ENCODE assay signal across 7 cellular contexts in the genomic region with DNA sequence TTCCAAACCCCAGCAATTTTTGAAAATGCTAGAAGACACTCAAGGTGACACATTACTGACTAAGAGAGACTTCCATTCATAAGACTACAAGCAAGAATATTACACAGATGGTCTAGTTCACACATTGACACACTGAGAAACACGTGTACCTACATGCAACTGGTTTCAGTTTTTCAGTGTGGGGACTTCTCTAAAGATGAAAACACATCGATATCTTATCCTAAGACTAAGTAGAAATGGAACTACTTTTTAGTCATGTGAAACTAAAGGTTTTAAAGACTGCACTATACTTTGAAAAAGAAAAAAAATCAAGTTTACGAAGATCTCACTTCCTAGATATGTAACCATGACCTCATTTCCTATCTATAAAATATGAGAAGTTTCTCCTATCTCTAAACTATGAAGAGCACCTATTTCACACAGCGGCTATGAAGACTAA.
DNase-seq lines count a peak whose midpoint lies in the region; ATAC-seq lines count a peak whose summit lies in the region.
"Not testable (repeated sequence)": the region's sequence is repeated elsewhere in the genome, so short reads cannot be mapped to it uniquely, and the experiment has no call there.

No MANE protein-coding gene starts in this region.

- not testable (repeated sequence) for H3K36me3 Mint-ChIP-seq in activated naive CD8-positive, alpha-beta T cell treated with anti-CD3 and anti-CD28 coated beads, Interleukin-2, amount 50 U/mL, for 24 hours (ENCODE audit: low read depth)

- not testable (repeated sequence) for H3K4me3 Mint-ChIP-seq in activated naive CD8-positive, alpha-beta T cell treated with anti-CD3 and anti-CD28 coated beads, Interleukin-2, amount 50 U/mL, for 24 hours

- H3K27me3 Mint-ChIP-seq in activated naive CD8-positive, alpha-beta T cell treated with anti-CD3 and anti-CD28 coated beads, Interleukin-2, amount 50 U/mL, for 24 hours, result not testable (repeated sequence)

- H3K27ac Mint-ChIP-seq in activated naive CD8-positive, alpha-beta T cell treated with anti-CD3 and anti-CD28 coated beads, Interleukin-2, amount 50 U/mL, for 24 hours, result not testable (repeated sequence)

- H3K4me1 Mint-ChIP-seq in activated naive CD8-positive, alpha-beta T cell treated with anti-CD3 and anti-CD28 coated beads, Interleukin-2, amount 50 U/mL, for 24 hours, result not testable (repeated sequence)

- ATAC-seq in GM18502 (IDR thresholded peaks at IDR 0.05; ENCODE audit: poor library complexity, unreplicated experiment) (peak; percentile 53), GM18909 (IDR thresholded peaks at IDR 0.05; ENCODE audit: poor library complexity, unreplicated experiment) (peak; percentile 60), GM21360 (IDR thresholded peaks at IDR 0.05; ENCODE audit: unreplicated experiment) (peak; percentile 49), GM21786 (IDR thresholded peaks at IDR 0.05; ENCODE audit: unreplicated experiment) (peak; percentile 68), HG03045 (IDR thresholded peaks at IDR 0.05; ENCODE audit: unreplicated experiment) (peak; percentile 50), HG03565 (IDR thresholded peaks at IDR 0.05; ENCODE audit: unreplicated experiment) (peak; percentile 50)
- ATAC-seq in activated naive CD8-positive, alpha-beta T cell treated with anti-CD3 and anti-CD28 coated beads, Interleukin-2, amount 50 U/mL, for 24 hours, result peak; percentile 72

- not testable (repeated sequence) for H3K9me3 Mint-ChIP-seq in activated naive CD8-positive, alpha-beta T cell treated with anti-CD3 and anti-CD28 coated beads, Interleukin-2, amount 50 U/mL, for 24 hours

- DNase-seq in activated naive CD8-positive, alpha-beta T cell treated with anti-CD3 and anti-CD28 coated beads, Interleukin-2, amount 50 U/mL, for 24 hours, result not testable (repeated sequence)
